ENCODE assay signal across 8 cellular contexts in genomic region chr5:176535655-176536131, GRCh38. TPM values are rescaled to one million over a fixed set of nuclear protein-coding genes. Genes with fewer than 3 reads are reported as not detected.
A peak's percentile ranks its signal among the peaks of the same experiment; 100 is the strongest.
DNase-seq lines count a peak whose midpoint lies in the region; FAIRE-seq and TF ChIP-seq lines count a peak whose summit lies in the region.

No MANE protein-coding gene starts in this region.

- H3K4me3 Mint-ChIP-seq in astrocyte (ENCODE audit: unreplicated experiment) (peak overlapping the region; percentile 94), type B pancreatic cell (peak overlapping the region; percentile 99)

- no peaks in the 10 kb centered on the region; the same call in 1 of the 2 replicates for H3K9me3 ChIP-seq in AG04450 (ENCODE audit: control insufficient read depth, insufficient read depth, low read length)
- no peaks in the 10 kb centered on the region for H3K9me3 ChIP-seq in HEK293 (ENCODE audit: control insufficient read depth, insufficient read depth, low read depth, low read length)
- no peaks in the 10 kb centered on the region for H3K9me3 ChIP-seq in astrocyte (ENCODE audit: insufficient read depth, low read depth, low read length)
- no peaks in the 10 kb centered on the region for H3K9me3 ChIP-seq in liver (ENCODE audit: control insufficient read depth in 4 of 4, low read length in 3 of 4)

- no peak for FAIRE-seq in astrocyte (lab: Jason Lieb, UNC)

- H3K36me3 Mint-ChIP-seq in astrocyte (ENCODE audit: low read depth, unreplicated experiment) (peaks cover 4% of the 10 kb centered on the region), type B pancreatic cell (peaks cover 3% of the 10 kb centered on the region)

- peaks cover 0 to 23% of the 10 kb centered on the region in 2 experiments; a peak in 1 of 3 replicates for H3K36me3 ChIP-seq in HEK293 (ENCODE audit: control insufficient read depth in 2 of 2, insufficient read depth in 1 of 2, low read length in 2 of 2)
- H3K36me3 ChIP-seq in astrocyte (ENCODE audit: insufficient read depth, low read length): no peaks in the 10 kb centered on the region
- peaks cover 0 to 11% (median 4%) of the 10 kb centered on the region in 4 donors for H3K36me3 ChIP-seq in liver (ENCODE audit: control insufficient read depth in 4 of 4, insufficient read depth in 3 of 4, low read depth in 1 of 4, low read length in 3 of 4)

- H3K9me3 Mint-ChIP-seq in astrocyte (ENCODE audit: unreplicated experiment) (no peaks in the 10 kb centered on the region), type B pancreatic cell (no peaks in the 10 kb centered on the region)

- H3K27me3 Mint-ChIP-seq in astrocyte (ENCODE audit: low read depth, unreplicated experiment) (no peaks in the 10 kb centered on the region), type B pancreatic cell (no peaks in the 10 kb centered on the region)

- H2AFZ ChIP-seq in astrocyte (ENCODE audit: low read depth, low read length): no peak overlapping the region

- POLR2A ChIA-PET in AG04450 (lab: Yijun Ruan, JAX) (interaction anchor here (0.5 to 2.3 kb wide), 4 partner anchors 11 to 95 kb away, joined by 3 to 15 read pairs (median 4); partner anchors contain the start of gene FAF2), HEK293 (lab: Yijun Ruan, JAX) (interaction anchor here (0.7 to 1.0 kb wide), 4 partner anchors 8 to 120 kb away, joined by 3 to 7 read pairs (median 3); partner anchors contain the start of genes CLTB and FAF2)

- TF ChIP-seq RAD21 in liver (IDR thresholded peaks at IDR 0.05): no peak

- DNase-seq in AG04450 (ENCODE audit: low read depth, low spot score) (no peak), astrocyte (ENCODE audit: low read depth) (no peak), type B pancreatic cell (ENCODE audit: extremely low spot score, unreplicated experiment) (no peak), NCI-H345 (lab: John Stamatoyannopoulos, UW) (no peak), iPS-NIHi11 (ENCODE audit: low spot score) (no peak), KBM-7 (no peak)

- H3K79me2 ChIP-seq in astrocyte (ENCODE audit: insufficient read depth, low read length): peaks cover 54% of the 10 kb centered on the region

- peaks cover 48% of the 10 kb centered on the region for H4K20me1 ChIP-seq in astrocyte (ENCODE audit: insufficient read depth, low read length)

- H3K4me1 Mint-ChIP-seq in astrocyte (ENCODE audit: low read depth, unreplicated experiment) (peaks cover 25% of the 10 kb centered on the region), type B pancreatic cell (ENCODE audit: unreplicated experiment) (peaks cover 41% of the 10 kb centered on the region)

- H3K9ac ChIP-seq in astrocyte (ENCODE audit: low read length) (peak overlapping the region; percentile 91), liver (ENCODE audit: low read depth in 1 of 2, low read length in 2 of 2) (peak overlapping the region; percentile 44 to 70)

- TF ChIP-seq CTCF in AG04450 (IDR thresholded peaks at IDR 0.05; ENCODE audit: low read depth, low read length): no peak
- TF ChIP-seq CTCF in HEK293 (tag by site-specific recombination; IDR thresholded peaks at IDR 0.05): no peak
- no peak for TF ChIP-seq CTCF in astrocyte (IDR thresholded peaks at IDR 0.05; ENCODE audit: insufficient read depth, low read depth, low read length)
- no peak for TF ChIP-seq CTCF in liver (IDR thresholded peaks at IDR 0.05; ENCODE audit: low read depth, low read length, missing input control)
- no peak for TF ChIP-seq CTCF in type B pancreatic cell (conservative IDR thresholded peaks at IDR 0.05)

- H3K27ac ChIP-seq in AG04450 (ENCODE audit: low read depth, low read length) (peak overlapping the region; percentile 52), HEK293 (ENCODE audit: extremely low read depth, low read depth, low read length) (peak overlapping the region; percentile 91; the same call in 1 of the 2 replicates), astrocyte (ENCODE audit: low read depth, low read length) (peak overlapping the region; percentile 90), liver (ENCODE audit: low read depth in 1 of 2, low read length in 2 of 2) (peak overlapping the region; percentile 97 to 99)

- H3K27me3 ChIP-seq in AG04450 (ENCODE audit: control insufficient read depth, insufficient read depth, low read length) (no peaks in the 10 kb centered on the region), astrocyte (ENCODE audit: insufficient read depth, low read length) (no peaks in the 10 kb centered on the region), liver (ENCODE audit: control insufficient read depth in 4 of 4, insufficient read depth in 4 of 4, low read length in 3 of 4) (no peaks in the 10 kb centered on the region)

- 57% methylated on average over 10 of the region's 10 CpGs for WGBS in liver

- in situ Hi-C loops in KBM-7 (cut with MboI; ENCODE audit: low pct_unique_long_range_greater_than_20kb, low sequenced_read_pairs): no loop called here

- H3K4me3 ChIP-seq in AG04450 (ENCODE audit: low read depth, low read length): peak overlapping the region; percentile 90
- peak overlapping the region; percentile 82 for H3K4me3 ChIP-seq in HEK293 (ENCODE audit: low read depth, low read length)
- peak overlapping the region; percentile 88 for H3K4me3 ChIP-seq in astrocyte (ENCODE audit: insufficient read depth, low read depth, low read length)
- H3K4me3 ChIP-seq in liver (ENCODE audit: low read depth in 1 of 3, low read length in 3 of 3): peak overlapping the region; percentile 73 to 85 (median 78)

- CTCF ChIA-PET in AG04450 (lab: Charles Lee) (interaction anchor here (1.7 to 7.3 kb wide), 2 partner anchors 88 to 125 kb away, joined by 6 to 41 read pairs; partner anchors contain the start of gene FAF2), HEK293 (lab: Yijun Ruan, JAX) (interaction anchor here (0.9 to 1.2 kb wide), 2 partner anchors 44 to 120 kb away, joined by 3 read pairs; no protein-coding TSS in a partner anchor)

- peak overlapping the region; percentile 91 for H3K4me2 ChIP-seq in astrocyte (ENCODE audit: low read length)

- H3K27ac Mint-ChIP-seq in astrocyte (ENCODE audit: unreplicated experiment) (peak overlapping the region; percentile 75), type B pancreatic cell (peak overlapping the region; percentile 100)

- H3K4me1 ChIP-seq in HEK293 (ENCODE audit: control insufficient read depth, insufficient read depth, low read length) (0 out of 2 replicates have a peak, but pooled peaks cover 8% of the 10 kb centered on the region), astrocyte (ENCODE audit: insufficient read depth, low read length) (peaks cover 32% of the 10 kb centered on the region), liver (ENCODE audit: control insufficient read depth in 4 of 4, insufficient read depth in 4 of 4, low read length in 3 of 4) (peaks cover 20 to 46% (median 42%) of the 10 kb centered on the region in 4 donors)

TF ChIP-seq in HEK293, 187 proteins besides CTCF, POLR2A, EP300 and RAD21 (continues in another document):
- TF ChIP-seq ZNF148 (tag by site-specific recombination; IDR thresholded peaks at IDR 0.05; ENCODE audit: borderline replicate concordance) (no peak), ZNF585B (tag by site-specific recombination; IDR thresholded peaks at IDR 0.05) (no peak), ZNF155 (tag by site-specific recombination; IDR thresholded peaks at IDR 0.05) (no peak)

TF ChIP-seq in liver, 16 proteins besides CTCF, POLR2A, EP300 and RAD21:
- TF ChIP-seq SP1 (IDR thresholded peaks at IDR 0.05): no peak
- no peak for TF ChIP-seq HNF4G (IDR thresholded peaks at IDR 0.05)
- TF ChIP-seq MAX (IDR thresholded peaks at IDR 0.05): no peak
- no peak for TF ChIP-seq FOXA2 (IDR thresholded peaks at IDR 0.05)
- no peak for TF ChIP-seq TAF1 (conservative IDR thresholded peaks at IDR 0.05)
- no peak for TF ChIP-seq EGR1 (IDR thresholded peaks at IDR 0.05; ENCODE audit: low read depth in 2 of 2)
- TF ChIP-seq FOXA1 (IDR thresholded peaks at IDR 0.05): no peak
TF ChIP-seq in liver: peak in this region for 0.

RNA-seq across cellular contexts. Expression of gene RNF44, which starts 1.5 kb away (rescaled TPM):
- 4.0 and 4.5 TPM in 2 replicates for polyA plus RNA-seq in AG04450 (2011; rRNA removed)
- polyA minus RNA-seq in AG04450 (2011; rRNA and poly(A)+ RNA removed): 4.6 and 5.8 TPM in 2 replicates
- total RNA-seq in astrocyte: 47.8 and 59.8 TPM in 2 replicates
- total RNA-seq in liver: 1 to 10 TPM; 3.9 to 5.5 TPM
- polyA plus RNA-seq in liver: 1 to 10 TPM; 3.2 to 6.4 TPM
- 85.8 and 103 TPM in 2 replicates for total RNA-seq in type B pancreatic cell (ENCODE audit: low replicate concordance)

RNA-seq across cellular contexts. Expression of gene CDHR2, which starts 13.4 kb away (rescaled TPM):
- polyA plus RNA-seq in AG04450 (2011; rRNA removed): not detected in 2 replicates
- not detected in 2 replicates for polyA minus RNA-seq in AG04450 (2011; rRNA and poly(A)+ RNA removed)
- total RNA-seq in astrocyte: 0.43 and 0.50 TPM in 2 replicates
- total RNA-seq in liver: 10 to 100 TPM; 11.4 to 21.8 TPM
- 10 to 100 TPM in 1 of 2 donors, 1 to 10 TPM in 1; 8.8 to 23.8 TPM for polyA plus RNA-seq in liver
- 4.1 TPM in 2 replicates for total RNA-seq in type B pancreatic cell (ENCODE audit: low replicate concordance)
